Comparison of ENCODE assay signal across 11 cellular contexts in genomic region chr15:41546846-41547786, GRCh38. TPM values are rescaled to one million over a fixed set of nuclear protein-coding genes. Genes with fewer than 3 reads are reported as not detected.
DNase-seq lines count a peak whose midpoint lies in the region; ATAC-seq and TF ChIP-seq lines count a peak whose summit lies in the region.
"Had no signal": no experiment of that assay in that cellular context is flagged by ENCODE, and none has a peak within 500 bp of the region (broad histone marks: within the 10 kb centered on the region; RNA-seq: fewer than 3 reads in every experiment).

No MANE protein-coding gene starts in this region.

- H3K4me1 Mint-ChIP-seq in chondrocyte (ENCODE audit: low read depth) (peaks cover 10% of the 10 kb centered on the region), nephron (peaks cover 12% of the 10 kb centered on the region)

- peak; percentile 85 for DNase-seq in EH (ENCODE audit: low read depth)
- peak; percentile 68 for DNase-seq in MG63
- DNase-seq in chondrocyte (ENCODE audit: low spot score): no peak
- DNase-seq in iPS-NIHi11 (ENCODE audit: low spot score): no peak
- DNase-seq: activated T-cell treated with anti-CD3 and anti-CD28 coated beads, Interleukin-2, amount 50 U/mL, for 4 hours; amygdala had no signal

- no peaks in the 10 kb centered on the region for H3K27me3 Mint-ChIP-seq in chondrocyte (ENCODE audit: low read depth)
- peaks cover 3% of the 10 kb centered on the region for H3K27me3 Mint-ChIP-seq in nephron (ENCODE audit: low read depth)

- H3K9me3 Mint-ChIP-seq in chondrocyte (ENCODE audit: low read depth): no peaks in the 10 kb centered on the region
- H3K9me3 Mint-ChIP-seq in nephron: no peaks in the 10 kb centered on the region
- H3K9me3 Mint-ChIP-seq: activated T-cell treated with anti-CD3 and anti-CD28 coated beads, Interleukin-2, amount 50 U/mL, for 4 hours; neural progenitor cell had no signal

- H3K36me3 Mint-ChIP-seq in chondrocyte (ENCODE audit: low read depth) (no peaks in the 10 kb centered on the region), nephron (ENCODE audit: low read depth) (no peaks in the 10 kb centered on the region)
- H3K36me3 Mint-ChIP-seq: neural progenitor cell had no signal

- H3K27ac Mint-ChIP-seq in chondrocyte (ENCODE audit: unreplicated experiment) (peak overlapping the region; percentile 49), nephron (no peak overlapping the region)
- H3K27ac Mint-ChIP-seq: neural progenitor cell had no signal

- H3K27me3 ChIP-seq in MG63: no peaks in the 10 kb centered on the region
- H3K27me3 ChIP-seq: left lung, neural progenitor cell had no signal

- H3K4me3 ChIP-seq in MG63: no peak overlapping the region
- H3K4me3 ChIP-seq: left lung, neural progenitor cell had no signal

- H3K36me3 ChIP-seq in MG63: peaks cover 6% of the 10 kb centered on the region
- H3K36me3 ChIP-seq: left lung, neural progenitor cell had no signal

- TF ChIP-seq CTCF in chondrocyte (IDR thresholded peaks at IDR 0.05) (no peak), nephron (IDR thresholded peaks at IDR 0.05; ENCODE audit: unreplicated experiment in 3 of 3) (no peak)

- H3K9me3 ChIP-seq in MG63: no peaks in the 10 kb centered on the region
- H3K9me3 ChIP-seq: left lung had no signal

- H3K4me3 Mint-ChIP-seq in chondrocyte (ENCODE audit: unreplicated experiment): no peak overlapping the region
- H3K4me3 Mint-ChIP-seq in nephron: peak overlapping the region in 2 of 3 experiments; percentile 46 to 51
- H3K4me3 Mint-ChIP-seq: activated T-cell treated with anti-CD3 and anti-CD28 coated beads, Interleukin-2, amount 50 U/mL, for 4 hours; neural progenitor cell had no signal

- ATAC-seq in GM18907 (IDR thresholded peaks at IDR 0.05; ENCODE audit: unreplicated experiment) (no peak), GM18868 (IDR thresholded peaks at IDR 0.05; ENCODE audit: unreplicated experiment) (no peak)
- ATAC-seq: activated T-cell treated with anti-CD3 and anti-CD28 coated beads, Interleukin-2, amount 50 U/mL, for 4 hours; left lung had no signal

RNA-seq across cellular contexts. Expression of gene RPAP1, which starts 3.1 kb away (rescaled TPM):
- 6.2 and 7.9 TPM in 2 replicates for total RNA-seq in MG63 (2014; rRNA removed; shearing (Covaris generic); ENCODE audit: low replicate concordance)
- 25.5 to 38.1 TPM (median 29.9 TPM) in 3 replicates for total RNA-seq in chondrocyte

RNA-seq across cellular contexts. Expression of gene TYRO3, which starts 11.9 kb away (rescaled TPM):
- 3.4 and 12.2 TPM in 2 replicates for total RNA-seq in MG63 (2014; rRNA removed; shearing (Covaris generic); ENCODE audit: low replicate concordance)
- 11.8 to 20.3 TPM (median 16.4 TPM) in 3 replicates for total RNA-seq in chondrocyte

RNA-seq across cellular contexts. Expression of gene LTK, which starts 33.5 kb away (rescaled TPM):
- not detected in 2 replicates for total RNA-seq in MG63 (2014; rRNA removed; shearing (Covaris generic); ENCODE audit: low replicate concordance)
- 0.73 to 1.4 TPM (median 1.0 TPM) in 3 replicates for total RNA-seq in chondrocyte

RNA-seq across cellular contexts. Expression of gene ITPKA, which starts 53.4 kb away (rescaled TPM):
- total RNA-seq in MG63 (2014; rRNA removed; shearing (Covaris generic); ENCODE audit: low replicate concordance): 1.4 and 1.6 TPM in 2 replicates
- total RNA-seq in chondrocyte: 0.32 to 0.36 TPM in 2 of 3 replicates, not detected in the other

Comparison
In these comparisons a context has a peak if more than half of its experiments do, and no peak if none do; other contexts are left out.
1. DNase-seq: peak in EH (single experiment) and MG63 (single experiment); none in chondrocyte (single experiment) and iPS-NIHi11 (single experiment).